In genomic region chr20:366042-366718, GRCh38 we compare ENCODE assay signal across 16 cellular contexts. TPM values are rescaled to one million over a fixed set of nuclear protein-coding genes. Genes with fewer than 3 reads are reported as not detected.
A peak's percentile ranks its signal among the peaks of the same experiment; 100 is the strongest.
DNase-seq lines count a peak whose midpoint lies in the region; ATAC-seq, FAIRE-seq and TF ChIP-seq lines count a peak whose summit lies in the region.
"Had no signal": no experiment of that assay in that cellular context is flagged by ENCODE, and none has a peak within 500 bp of the region (broad histone marks: within the 10 kb centered on the region; RNA-seq: fewer than 3 reads in every experiment).

No MANE protein-coding gene starts in this region.

- no peak overlapping the region for H3K4me3 ChIP-seq in A549
- H3K4me3 ChIP-seq in HepG2 (replicated peaks in 1 of 3; ENCODE audit: insufficient read depth in 1 of 3, low read depth in 2 of 3, low read length in 3 of 3) = no peak overlapping the region
- no peak overlapping the region for H3K4me3 ChIP-seq in left ventricle myocardium inferior
- H3K4me3 ChIP-seq in aorta (ENCODE audit: low read length in 2 of 2) = no peak overlapping the region
- H3K4me3 ChIP-seq: smooth muscle cell, stomach had no signal

- H3K4me3 Mint-ChIP-seq in activated T-helper 1 cell treated with anti-CD3 and anti-CD28 coated beads, Interleukin-12 subunit alpha, Interleukin-12 subunit beta, Interleukin-2, Interleukin-4 antibody, amounts not matched to agents 30 ng/mL and 10 ng/mL and 1 ng/mL, durations not matched to agents 14 hours and 24 hours and 36 hours = peak overlapping the region; percentile 58
- H3K4me3 Mint-ChIP-seq: H9 had no signal

- WGBS in A549 (ENCODE audit: missing lambda C conversion rate) = 60% methylated on average over 7 of the region's 7 CpGs
- 74% methylated on average over 7 of the region's 7 CpGs for WGBS in HepG2 (ENCODE audit: low lambda C conversion rate)
- 82 to 86% methylated on average over 7 of the region's 7 CpGs for WGBS in aorta, 2 donors

- H3K36me3 ChIP-seq in HepG2 (replicated peaks in 1 of 2; ENCODE audit: control insufficient read depth in 1 of 2, insufficient read depth in 2 of 2, low read length in 2 of 2) (no peaks in the 10 kb centered on the region), left ventricle myocardium inferior (no peaks in the 10 kb centered on the region), aorta (ENCODE audit: control insufficient read depth in 1 of 2, insufficient read depth in 2 of 2, low read length in 1 of 2) (no peaks in the 10 kb centered on the region)
- H3K36me3 ChIP-seq: stomach had no signal

- TF ChIP-seq RAD21 in A549 (conservative IDR thresholded peaks at IDR 0.05 in 1 of 2, IDR thresholded peaks at IDR 0.05 in 1 of 2) (no peak), HepG2 (CRISPR knock-in tag; IDR thresholded peaks at IDR 0.05) (no peak)

- H2AFZ ChIP-seq in HepG2 (ENCODE audit: low read length) = no peak overlapping the region

- H3K9me3 ChIP-seq in A549 (no peaks in the 10 kb centered on the region), HepG2 (ENCODE audit: low read length) (no peaks in the 10 kb centered on the region), left ventricle myocardium inferior (replicated peaks) (no peaks in the 10 kb centered on the region), aorta (ENCODE audit: control insufficient read depth, low read length) (no peaks in the 10 kb centered on the region)
- H3K9me3 ChIP-seq: stomach had no signal

- H3K79me2 ChIP-seq in HepG2 (ENCODE audit: insufficient read depth, low read length) = no peaks in the 10 kb centered on the region

- TF ChIP-seq EP300 in A549 (IDR thresholded peaks at IDR 0.05) (no peak), HepG2 (IDR thresholded peaks at IDR 0.05; ENCODE audit: low read depth in 2 of 2, low read length in 2 of 2) (no peak), HepG2 (CRISPR knock-in tag; IDR thresholded peaks at IDR 0.05; ENCODE audit: borderline replicate concordance) (no peak)

- peak overlapping the region; percentile 41 for H3K4me2 ChIP-seq in A549
- no peak overlapping the region for H3K4me2 ChIP-seq in HepG2 (ENCODE audit: low read depth, low read length)
- H3K4me2 ChIP-seq: smooth muscle cell had no signal

- no TSS peak for BruUV-seq in HepG2 (replicated peaks; lab: Mats Ljungman, UMichigan)

- TF ChIP-seq POLR2A in A549 (IDR thresholded peaks at IDR 0.05; ENCODE audit: low read length) (no peak), HepG2 (IDR thresholded peaks at IDR 0.05; ENCODE audit: insufficient read depth in 1 of 2, low read depth in 2 of 2, low read length in 2 of 2) (no peak)

- POLR2A ChIA-PET in A549 (lab: Yijun Ruan, JAX) (interaction anchor here (1.2 to 7.1 kb wide), 3 partner anchors 18 to 41 kb away, joined by 4 to 147 read pairs (median 11); partner anchors contain the start of genes RBCK1 and TRIB3), HepG2 (lab: Yijun Ruan, JAX) (interaction anchor here (0.9 to 25.4 kb wide), 6 partner anchors 11 to 65 kb away, joined by 3 to 1587 read pairs (median 6); partner anchors contain the start of genes RBCK1 and TRIB3)

- H3K36me3 Mint-ChIP-seq in activated T-helper 1 cell treated with anti-CD3 and anti-CD28 coated beads, Interleukin-12 subunit alpha, Interleukin-12 subunit beta, Interleukin-2, Interleukin-4 antibody, amounts not matched to agents 30 ng/mL and 10 ng/mL and 1 ng/mL, durations not matched to agents 14 hours and 24 hours and 36 hours (ENCODE audit: low read depth) = peaks cover 4% of the 10 kb centered on the region

- H3K4me1 ChIP-seq in A549 (peaks cover 87% of the 10 kb centered on the region), HepG2 (ENCODE audit: insufficient read depth, low read length) (peaks cover 92% of the 10 kb centered on the region), left ventricle myocardium inferior (peaks cover 12% of the 10 kb centered on the region), aorta (ENCODE audit: control insufficient read depth in 1 of 2, insufficient read depth in 2 of 2, low read length in 2 of 2) (no peaks in the 10 kb centered on the region)

- 0 out of 2 replicates have a peak overlapping the region, but pooled peaks have one; percentile 1 for H3K9ac ChIP-seq in HepG2 (ENCODE audit: insufficient read depth, low read depth, low read length)

- FAIRE-seq in A549 (lab: Jason Lieb, UNC) = no peak
- FAIRE-seq in HepG2 (lab: Jason Lieb, UNC) = no peak

- H3K27me3 Mint-ChIP-seq in activated T-helper 1 cell treated with anti-CD3 and anti-CD28 coated beads, Interleukin-12 subunit alpha, Interleukin-12 subunit beta, Interleukin-2, Interleukin-4 antibody, amounts not matched to agents 30 ng/mL and 10 ng/mL and 1 ng/mL, durations not matched to agents 14 hours and 24 hours and 36 hours (ENCODE audit: insufficient read depth) = no peaks in the 10 kb centered on the region

- no peaks in the 10 kb centered on the region for H3K9me3 Mint-ChIP-seq in activated T-helper 1 cell treated with anti-CD3 and anti-CD28 coated beads, Interleukin-12 subunit alpha, Interleukin-12 subunit beta, Interleukin-2, Interleukin-4 antibody, amounts not matched to agents 30 ng/mL and 10 ng/mL and 1 ng/mL, durations not matched to agents 14 hours and 24 hours and 36 hours
- H3K9me3 Mint-ChIP-seq: H9 had no signal

- CTCF ChIA-PET in A549 (lab: Yijun Ruan, JAX) = interaction anchor here (0.6 to 50.3 kb wide), 8 partner anchors 9 to 166 kb away, joined by 3 to 1229 read pairs (median 19); partner anchors contain the start of gene TRIB3
- CTCF ChIA-PET in HepG2 (lab: Yijun Ruan, JAX; ENCODE audit: low intra/inter-chr PET ratio, low total read pairs) = no interaction called here

- H4K20me1 ChIP-seq in HepG2 (ENCODE audit: insufficient read depth, low read length) = no peaks in the 10 kb centered on the region

- H3K27ac Mint-ChIP-seq in activated T-helper 1 cell treated with anti-CD3 and anti-CD28 coated beads, Interleukin-12 subunit alpha, Interleukin-12 subunit beta, Interleukin-2, Interleukin-4 antibody, amounts not matched to agents 30 ng/mL and 10 ng/mL and 1 ng/mL, durations not matched to agents 14 hours and 24 hours and 36 hours = peak overlapping the region; percentile 54
- H3K27ac Mint-ChIP-seq: H9 had no signal

- no peak for DNase-seq in A549 (ENCODE audit: low read depth in 1 of 2, low spot score in 1 of 2)
- peak; percentile 80 for DNase-seq in HT-29 (ENCODE audit: low spot score)
- no peak for DNase-seq in activated T-helper 1 cell treated with anti-CD3 and anti-CD28 coated beads, Interleukin-12 subunit alpha, Interleukin-12 subunit beta, Interleukin-2, Interleukin-4 antibody, amounts not matched to agents 30 ng/mL and 10 ng/mL and 1 ng/mL, durations not matched to agents 14 hours and 24 hours and 36 hours (ENCODE audit: low spot score)
- no peak for DNase-seq in HepG2 (ENCODE audit: low spot score)
- DNase-seq in left ventricle myocardium inferior = no peak
- DNase-seq in head of caudate nucleus = no peak
- no peak for DNase-seq in aorta
- DNase-seq: activated CD4-positive, alpha-beta T cell treated with anti-CD3 and anti-CD28 coated beads for 1 hour; H9; mesendoderm; NCI-H1694 treated with DMSO at 0.1 percent for 48 hours; NCI-H526 treated with DMSO at 0.1 percent for 48 hours; occipital lobe; stomach had no signal

- ATAC-seq in A549 (no peak), HepG2 (no peak), GM21825 (IDR thresholded peaks at IDR 0.05; ENCODE audit: unreplicated experiment) (no peak), aorta (ENCODE audit: low FRiP score) (no peak)

- H3K27me3 ChIP-seq in HepG2 (ENCODE audit: control insufficient read depth in 1 of 2, insufficient read depth in 2 of 2, low read length in 2 of 2) = no peaks in the 10 kb centered on the region
- no peaks in the 10 kb centered on the region for H3K27me3 ChIP-seq in left ventricle myocardium inferior (ENCODE audit: low read depth)
- no peaks in the 10 kb centered on the region for H3K27me3 ChIP-seq in aorta (ENCODE audit: control insufficient read depth in 1 of 2, insufficient read depth in 2 of 2, low read length in 1 of 2)
- H3K27me3 ChIP-seq: stomach had no signal

- in situ Hi-C loops in HepG2 (cut with HindIII; ENCODE audit: extremely low pct_ligation_motif_present, low pct_unique_long_range_greater_than_20kb) = no loop called here

- intact Hi-C loops in activated T-helper 1 cell treated with anti-CD3 and anti-CD28 coated beads, Interleukin-12 subunit alpha, Interleukin-12 subunit beta, Interleukin-2, Interleukin-4 antibody, amounts not matched to agents 30 ng/mL and 10 ng/mL and 1 ng/mL, durations not matched to agents 14 hours and 24 hours and 36 hours (cut with micrococcal nuclease) = no loop called here
- intact Hi-C loops in HepG2 (cut with micrococcal nuclease; ENCODE audit: unreplicated experiment) = no loop called here
- intact Hi-C loops in left ventricle myocardium inferior (cut with micrococcal nuclease) = no loop called here
- intact Hi-C loops in head of caudate nucleus (cut with DNase I) = no loop called here
- intact Hi-C loops in aorta (cut with DNase I) = loop anchor here in 1 of 2 donors (10.0 kb wide), 1 partner anchor 559 kb away; no protein-coding TSS in a partner anchor

- H3K27ac ChIP-seq in A549 (peak overlapping the region; percentile 94 to 98), HepG2 (ENCODE audit: extremely low read length, insufficient read depth, low read length) (peak overlapping the region; percentile 22), left ventricle myocardium inferior (replicated peaks) (no peak overlapping the region), aorta (ENCODE audit: low read depth in 1 of 2, low read length in 2 of 2) (no peak overlapping the region)

- peaks cover 39% of the 10 kb centered on the region for H3K4me1 Mint-ChIP-seq in activated T-helper 1 cell treated with anti-CD3 and anti-CD28 coated beads, Interleukin-12 subunit alpha, Interleukin-12 subunit beta, Interleukin-2, Interleukin-4 antibody, amounts not matched to agents 30 ng/mL and 10 ng/mL and 1 ng/mL, durations not matched to agents 14 hours and 24 hours and 36 hours (ENCODE audit: low read depth)

- TF ChIP-seq CTCF in A549 (IDR thresholded peaks at IDR 0.05) (no peak), HepG2 (CRISPR knock-in tag; IDR thresholded peaks at IDR 0.05) (no peak), left ventricle myocardium inferior (IDR thresholded peaks at IDR 0.05; ENCODE audit: borderline replicate concordance) (no peak)

RNA-seq across cellular contexts. Expression of gene TRIB3, which starts 14.4 kb away (rescaled TPM):
- 210 and 269 TPM in 2 replicates for polyA plus RNA-seq in A549 (2011; rRNA removed)
- 56.5 and 79.1 TPM in 2 replicates for polyA plus RNA-seq in A549 (2012; cell fraction: cytosol; rRNA removed)
- 68.7 and 90.7 TPM in 2 replicates for polyA plus RNA-seq in A549 (2012; cell fraction: nucleus; rRNA removed)
- 28.4 to 39.8 TPM (median 34.0 TPM) in 3 replicates for polyA plus RNA-seq in A549 (2017; fragmentation: RNase III; extraction: RNeasy Plus Mini Kit Qiagen cat#74134 plus additional on column Dnase treatment)
- polyA minus RNA-seq in A549 (2011; rRNA and poly(A)+ RNA removed) = 224 and 268 TPM in 2 replicates
- 137 TPM in 2 replicates for total RNA-seq in HT-29 (2014; rRNA removed; shearing (Covaris generic))
- total RNA-seq in activated T-helper 1 cell treated with anti-CD3 and anti-CD28 coated beads, Interleukin-12 subunit alpha, Interleukin-12 subunit beta, Interleukin-2, Interleukin-4 antibody, amounts not matched to agents 30 ng/mL and 10 ng/mL and 1 ng/mL, durations not matched to agents 14 hours and 24 hours and 36 hours = 37.1 and 39.5 TPM in 2 replicates
- total RNA-seq in HepG2 (2016; rRNA removed; fragmentation: Illumina TruSeq; extraction: Trizol) = 106 and 115 TPM in 2 replicates
- total RNA-seq in HepG2 (2016; cell fraction: cytosol; rRNA removed; fragmentation: Illumina TruSeq; extraction: Trizol; ENCODE audit: low read depth) = 40.1 and 45.0 TPM in 2 replicates
- total RNA-seq in HepG2 (2016; cell fraction: insoluble cytoplasmic fraction; rRNA removed; fragmentation: Illumina TruSeq; extraction: Trizol) = 106 and 115 TPM in 2 replicates
- total RNA-seq in HepG2 (2016; cell fraction: membrane; rRNA removed; fragmentation: Illumina TruSeq; extraction: Trizol) = 107 and 130 TPM in 2 replicates
- total RNA-seq in HepG2 (2016; cell fraction: nucleus; rRNA removed; fragmentation: Illumina TruSeq; extraction: Trizol) = 47.6 and 54.9 TPM in 2 replicates
- polyA plus RNA-seq in HepG2 (2011; rRNA removed) = 150 and 241 TPM in 2 replicates
- 165 and 177 TPM in 2 replicates for polyA plus RNA-seq in HepG2 (2011; cell fraction: cytosol; rRNA removed)
- polyA plus RNA-seq in HepG2 (2011; cell fraction: nucleus; rRNA removed) = 122 and 148 TPM in 2 replicates
- polyA plus RNA-seq in HepG2 (2012) = 78.0 and 193 TPM in 2 replicates
- polyA plus RNA-seq in HepG2 (2016; cell fraction: cytosol; fragmentation: Illumina TruSeq; extraction: Trizol; ENCODE audit: low read depth) = 33.6 and 42.0 TPM in 2 replicates
- polyA plus RNA-seq in HepG2 (2016; cell fraction: insoluble cytoplasmic fraction; fragmentation: Illumina TruSeq; extraction: Trizol; ENCODE audit: low read depth) = 99.1 and 105 TPM in 2 replicates
- 76.6 and 88.5 TPM in 2 replicates for polyA plus RNA-seq in HepG2 (2016; cell fraction: membrane; fragmentation: Illumina TruSeq; extraction: Trizol; ENCODE audit: low read depth)
- polyA plus RNA-seq in HepG2 (2016; cell fraction: nucleus; fragmentation: Illumina TruSeq; extraction: Trizol; ENCODE audit: insufficient read depth, low read depth) = 77.9 and 79.0 TPM in 2 replicates
- polyA minus RNA-seq in HepG2 (2011; rRNA and poly(A)+ RNA removed; ENCODE audit: low replicate concordance) = 66.9 and 301 TPM in 2 replicates
- 115 and 151 TPM in 2 replicates for polyA minus RNA-seq in HepG2 (2011; cell fraction: cytosol; rRNA and poly(A)+ RNA removed)
- polyA minus RNA-seq in HepG2 (2011; cell fraction: nucleus; rRNA and poly(A)+ RNA removed) = 35.9 and 65.3 TPM in 2 replicates
- 0.69 TPM for total RNA-seq in left ventricle myocardium inferior
- total RNA-seq in aorta = 1 to 10 TPM; 2.9 to 3.7 TPM
- polyA plus RNA-seq in aorta = 1 to 10 TPM; 2.0 to 3.1 TPM

RNA-seq across cellular contexts. Expression of gene NRSN2, which starts 19.3 kb away (rescaled TPM):
- polyA plus RNA-seq in A549 (2011; rRNA removed) = 40.5 and 47.5 TPM in 2 replicates
- 103 and 115 TPM in 2 replicates for polyA plus RNA-seq in A549 (2012; cell fraction: cytosol; rRNA removed)
- polyA plus RNA-seq in A549 (2012; cell fraction: nucleus; rRNA removed) = 84.2 and 135 TPM in 2 replicates
- polyA plus RNA-seq in A549 (2017; fragmentation: RNase III; extraction: RNeasy Plus Mini Kit Qiagen cat#74134 plus additional on column Dnase treatment) = 59.6 to 74.8 TPM (median 74.3 TPM) in 3 replicates
- 36.5 and 42.2 TPM in 2 replicates for polyA minus RNA-seq in A549 (2011; rRNA and poly(A)+ RNA removed)
- 12.0 and 15.5 TPM in 2 replicates for total RNA-seq in HT-29 (2014; rRNA removed; shearing (Covaris generic))
- total RNA-seq in activated T-helper 1 cell treated with anti-CD3 and anti-CD28 coated beads, Interleukin-12 subunit alpha, Interleukin-12 subunit beta, Interleukin-2, Interleukin-4 antibody, amounts not matched to agents 30 ng/mL and 10 ng/mL and 1 ng/mL, durations not matched to agents 14 hours and 24 hours and 36 hours = 5.1 and 6.5 TPM in 2 replicates
- 28.4 and 32.3 TPM in 2 replicates for total RNA-seq in HepG2 (2016; rRNA removed; fragmentation: Illumina TruSeq; extraction: Trizol)
- total RNA-seq in HepG2 (2016; cell fraction: cytosol; rRNA removed; fragmentation: Illumina TruSeq; extraction: Trizol; ENCODE audit: low read depth) = 13.5 and 19.5 TPM in 2 replicates
- total RNA-seq in HepG2 (2016; cell fraction: insoluble cytoplasmic fraction; rRNA removed; fragmentation: Illumina TruSeq; extraction: Trizol) = 26.0 and 33.1 TPM in 2 replicates
- total RNA-seq in HepG2 (2016; cell fraction: membrane; rRNA removed; fragmentation: Illumina TruSeq; extraction: Trizol) = 30.9 and 37.0 TPM in 2 replicates
- 18.0 and 19.9 TPM in 2 replicates for total RNA-seq in HepG2 (2016; cell fraction: nucleus; rRNA removed; fragmentation: Illumina TruSeq; extraction: Trizol)
- 49.4 and 63.3 TPM in 2 replicates for polyA plus RNA-seq in HepG2 (2011; rRNA removed)
- 69.4 and 90.4 TPM in 2 replicates for polyA plus RNA-seq in HepG2 (2011; cell fraction: cytosol; rRNA removed)
- polyA plus RNA-seq in HepG2 (2011; cell fraction: nucleus; rRNA removed) = 68.6 and 73.2 TPM in 2 replicates
- 32.8 and 45.8 TPM in 2 replicates for polyA plus RNA-seq in HepG2 (2012)
- 30.7 and 34.2 TPM in 2 replicates for polyA plus RNA-seq in HepG2 (2016; cell fraction: cytosol; fragmentation: Illumina TruSeq; extraction: Trizol; ENCODE audit: low read depth)
- polyA plus RNA-seq in HepG2 (2016; cell fraction: insoluble cytoplasmic fraction; fragmentation: Illumina TruSeq; extraction: Trizol; ENCODE audit: low read depth) = 54.0 and 55.2 TPM in 2 replicates
- polyA plus RNA-seq in HepG2 (2016; cell fraction: membrane; fragmentation: Illumina TruSeq; extraction: Trizol; ENCODE audit: low read depth) = 61.7 and 66.8 TPM in 2 replicates
- polyA plus RNA-seq in HepG2 (2016; cell fraction: nucleus; fragmentation: Illumina TruSeq; extraction: Trizol; ENCODE audit: insufficient read depth, low read depth) = 79.0 and 79.1 TPM in 2 replicates
- 1.6 and 52.5 TPM in 2 replicates for polyA minus RNA-seq in HepG2 (2011; rRNA and poly(A)+ RNA removed; ENCODE audit: low replicate concordance)
- polyA minus RNA-seq in HepG2 (2011; cell fraction: cytosol; rRNA and poly(A)+ RNA removed) = 32.5 and 33.1 TPM in 2 replicates
- polyA minus RNA-seq in HepG2 (2011; cell fraction: nucleus; rRNA and poly(A)+ RNA removed) = 10.7 and 15.0 TPM in 2 replicates
- total RNA-seq in left ventricle myocardium inferior = 17.5 TPM
- total RNA-seq in aorta = 10 to 100 TPM; 31.0 to 38.0 TPM
- 10 to 100 TPM; 12.0 to 40.6 TPM for polyA plus RNA-seq in aorta

RNA-seq across cellular contexts. Expression of gene SOX12, which starts 40.8 kb away (rescaled TPM):
- polyA plus RNA-seq in A549 (2011; rRNA removed) (7.0 and 7.5 TPM in 2 replicates), A549 (2017; fragmentation: RNase III; extraction: RNeasy Plus Mini Kit Qiagen cat#74134 plus additional on column Dnase treatment) (24.6 to 32.8 TPM (median 29.2 TPM) in 3 replicates), HepG2 (2011; rRNA removed) (10.0 and 11.5 TPM in 2 replicates), aorta (1 to 10 TPM; 1.5 to 4.2 TPM)
- 16.0 and 19.5 TPM in 2 replicates for polyA plus RNA-seq in A549 (2012; cell fraction: cytosol; rRNA removed)
- polyA plus RNA-seq in A549 (2012; cell fraction: nucleus; rRNA removed) = 39.6 and 40.2 TPM in 2 replicates
- 6.1 and 6.6 TPM in 2 replicates for polyA minus RNA-seq in A549 (2011; rRNA and poly(A)+ RNA removed)
- 2.7 and 3.9 TPM in 2 replicates for total RNA-seq in HT-29 (2014; rRNA removed; shearing (Covaris generic))
- 7.4 and 7.6 TPM in 2 replicates for total RNA-seq in activated T-helper 1 cell treated with anti-CD3 and anti-CD28 coated beads, Interleukin-12 subunit alpha, Interleukin-12 subunit beta, Interleukin-2, Interleukin-4 antibody, amounts not matched to agents 30 ng/mL and 10 ng/mL and 1 ng/mL, durations not matched to agents 14 hours and 24 hours and 36 hours
- total RNA-seq in HepG2 (2016; rRNA removed; fragmentation: Illumina TruSeq; extraction: Trizol) (12.1 and 18.7 TPM in 2 replicates), left ventricle myocardium inferior (12.3 TPM), aorta (10 to 100 TPM in 1 of 2 donors, 1 to 10 TPM in 1; 6.1 to 12.5 TPM)
- 5.2 and 6.4 TPM in 2 replicates for total RNA-seq in HepG2 (2016; cell fraction: cytosol; rRNA removed; fragmentation: Illumina TruSeq; extraction: Trizol; ENCODE audit: low read depth)
- 10.8 and 18.0 TPM in 2 replicates for total RNA-seq in HepG2 (2016; cell fraction: insoluble cytoplasmic fraction; rRNA removed; fragmentation: Illumina TruSeq; extraction: Trizol)
- 19.3 and 22.7 TPM in 2 replicates for total RNA-seq in HepG2 (2016; cell fraction: membrane; rRNA removed; fragmentation: Illumina TruSeq; extraction: Trizol)
- total RNA-seq in HepG2 (2016; cell fraction: nucleus; rRNA removed; fragmentation: Illumina TruSeq; extraction: Trizol) = 14.7 and 17.3 TPM in 2 replicates
- 5.9 and 7.7 TPM in 2 replicates for polyA plus RNA-seq in HepG2 (2011; cell fraction: cytosol; rRNA removed)
- polyA plus RNA-seq in HepG2 (2011; cell fraction: nucleus; rRNA removed) = 33.8 and 40.6 TPM in 2 replicates
- polyA plus RNA-seq in HepG2 (2012) = 33.1 and 35.1 TPM in 2 replicates
- polyA plus RNA-seq in HepG2 (2016; cell fraction: cytosol; fragmentation: Illumina TruSeq; extraction: Trizol; ENCODE audit: low read depth) = 9.1 and 11.5 TPM in 2 replicates
- polyA plus RNA-seq in HepG2 (2016; cell fraction: insoluble cytoplasmic fraction; fragmentation: Illumina TruSeq; extraction: Trizol; ENCODE audit: low read depth) = 37.4 and 47.0 TPM in 2 replicates
- 35.3 and 38.7 TPM in 2 replicates for polyA plus RNA-seq in HepG2 (2016; cell fraction: membrane; fragmentation: Illumina TruSeq; extraction: Trizol; ENCODE audit: low read depth)
- 63.1 and 67.8 TPM in 2 replicates for polyA plus RNA-seq in HepG2 (2016; cell fraction: nucleus; fragmentation: Illumina TruSeq; extraction: Trizol; ENCODE audit: insufficient read depth, low read depth)
- 2.4 and 12.0 TPM in 2 replicates for polyA minus RNA-seq in HepG2 (2011; rRNA and poly(A)+ RNA removed; ENCODE audit: low replicate concordance)
- polyA minus RNA-seq in HepG2 (2011; cell fraction: cytosol; rRNA and poly(A)+ RNA removed) = 11.2 and 12.0 TPM in 2 replicates
- polyA minus RNA-seq in HepG2 (2011; cell fraction: nucleus; rRNA and poly(A)+ RNA removed) = 9.6 and 12.7 TPM in 2 replicates

RNA-seq across cellular contexts. Expression of gene RBCK1, which starts 41.9 kb away (rescaled TPM):
- polyA plus RNA-seq in A549 (2011; rRNA removed) (222 and 239 TPM in 2 replicates), A549 (2017; fragmentation: RNase III; extraction: RNeasy Plus Mini Kit Qiagen cat#74134 plus additional on column Dnase treatment) (105 to 117 TPM (median 112 TPM) in 3 replicates), HepG2 (2011; rRNA removed) (215 and 270 TPM in 2 replicates), aorta (100 to 1,000 TPM in 1 of 2 donors, 10 to 100 TPM in 1; 64.1 to 118 TPM)
- 142 and 173 TPM in 2 replicates for polyA plus RNA-seq in A549 (2012; cell fraction: cytosol; rRNA removed)
- 254 and 311 TPM in 2 replicates for polyA plus RNA-seq in A549 (2012; cell fraction: nucleus; rRNA removed)
- polyA minus RNA-seq in A549 (2011; rRNA and poly(A)+ RNA removed) = 186 and 187 TPM in 2 replicates
- 208 and 221 TPM in 2 replicates for total RNA-seq in HT-29 (2014; rRNA removed; shearing (Covaris generic))
- 130 and 132 TPM in 2 replicates for total RNA-seq in activated T-helper 1 cell treated with anti-CD3 and anti-CD28 coated beads, Interleukin-12 subunit alpha, Interleukin-12 subunit beta, Interleukin-2, Interleukin-4 antibody, amounts not matched to agents 30 ng/mL and 10 ng/mL and 1 ng/mL, durations not matched to agents 14 hours and 24 hours and 36 hours
- total RNA-seq in HepG2 (2016; rRNA removed; fragmentation: Illumina TruSeq; extraction: Trizol) (121 and 149 TPM in 2 replicates), left ventricle myocardium inferior (49.7 TPM), aorta (10 to 100 TPM; 52.8 to 70.0 TPM)
- 176 and 212 TPM in 2 replicates for total RNA-seq in HepG2 (2016; cell fraction: cytosol; rRNA removed; fragmentation: Illumina TruSeq; extraction: Trizol; ENCODE audit: low read depth)
- total RNA-seq in HepG2 (2016; cell fraction: insoluble cytoplasmic fraction; rRNA removed; fragmentation: Illumina TruSeq; extraction: Trizol) = 110 and 147 TPM in 2 replicates
- total RNA-seq in HepG2 (2016; cell fraction: membrane; rRNA removed; fragmentation: Illumina TruSeq; extraction: Trizol) = 217 and 241 TPM in 2 replicates
- total RNA-seq in HepG2 (2016; cell fraction: nucleus; rRNA removed; fragmentation: Illumina TruSeq; extraction: Trizol) = 83.9 and 95.5 TPM in 2 replicates
- polyA plus RNA-seq in HepG2 (2011; cell fraction: cytosol; rRNA removed) = 171 and 196 TPM in 2 replicates
- 558 and 618 TPM in 2 replicates for polyA plus RNA-seq in HepG2 (2011; cell fraction: nucleus; rRNA removed)
- polyA plus RNA-seq in HepG2 (2012) = 207 and 311 TPM in 2 replicates
- 291 and 331 TPM in 2 replicates for polyA plus RNA-seq in HepG2 (2016; cell fraction: cytosol; fragmentation: Illumina TruSeq; extraction: Trizol; ENCODE audit: low read depth)
- polyA plus RNA-seq in HepG2 (2016; cell fraction: insoluble cytoplasmic fraction; fragmentation: Illumina TruSeq; extraction: Trizol; ENCODE audit: low read depth) = 144 and 159 TPM in 2 replicates
- polyA plus RNA-seq in HepG2 (2016; cell fraction: membrane; fragmentation: Illumina TruSeq; extraction: Trizol; ENCODE audit: low read depth) = 277 and 299 TPM in 2 replicates
- 357 and 365 TPM in 2 replicates for polyA plus RNA-seq in HepG2 (2016; cell fraction: nucleus; fragmentation: Illumina TruSeq; extraction: Trizol; ENCODE audit: insufficient read depth, low read depth)
- polyA minus RNA-seq in HepG2 (2011; rRNA and poly(A)+ RNA removed; ENCODE audit: low replicate concordance) = 36.5 and 119 TPM in 2 replicates
- polyA minus RNA-seq in HepG2 (2011; cell fraction: cytosol; rRNA and poly(A)+ RNA removed) = 65.9 and 88.8 TPM in 2 replicates
- 102 and 144 TPM in 2 replicates for polyA minus RNA-seq in HepG2 (2011; cell fraction: nucleus; rRNA and poly(A)+ RNA removed)

Comparison
In these comparisons a context has a peak if more than half of its experiments do, and no peak if none do; other contexts are left out.
1. H3K27ac ChIP-seq: peak in A549 (2 of 2) and HepG2 (single experiment); none in left ventricle myocardium inferior (single experiment) and aorta (0 of 2).
2. Of the 38 proteins assayed by ChIP-seq in both HepG2 and A549: peak only in HepG2: HDAC2; only in A549: MAX; in both: none; in neither: 36.